In the genomic region with DNA sequence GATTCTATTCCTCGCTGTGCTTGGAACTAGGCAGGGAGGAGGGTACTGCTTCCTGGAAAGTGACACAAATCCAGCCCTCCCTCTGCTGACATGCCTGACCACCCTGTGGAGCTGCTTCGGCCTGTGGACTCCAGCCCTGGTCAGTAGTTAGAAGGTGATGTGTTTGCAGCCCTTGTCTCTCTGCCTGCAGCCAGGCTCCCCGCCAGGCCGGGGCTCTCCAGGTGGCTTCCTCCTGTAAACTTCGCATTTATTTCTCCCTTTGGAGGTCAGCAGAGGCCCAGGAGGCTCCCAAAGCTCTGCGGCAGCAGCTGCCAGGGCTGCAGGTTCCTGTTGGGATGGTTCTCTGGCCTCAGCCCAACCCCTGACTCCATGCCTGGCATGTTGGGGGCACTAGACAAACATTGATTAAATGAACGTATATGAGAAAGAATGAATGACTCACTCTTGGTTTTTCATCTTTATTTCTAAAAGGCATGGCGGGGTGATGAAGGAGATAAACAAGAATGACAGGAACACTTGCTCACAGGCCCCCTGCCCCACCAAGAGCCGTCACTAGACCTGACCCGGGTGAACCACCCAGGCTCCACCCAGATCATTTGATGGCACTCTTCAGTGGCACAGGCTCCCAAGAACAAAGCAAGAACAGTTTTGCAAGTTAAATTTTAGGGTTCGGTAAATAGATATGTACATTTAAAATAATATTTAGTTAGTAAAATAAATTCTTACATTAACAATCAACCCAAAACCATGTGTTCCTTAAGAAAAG, we compare ENCODE assay signal across 15 cellular contexts. TPM values are rescaled to one million over a fixed set of nuclear protein-coding genes. Genes with fewer than 3 reads are reported as not detected.
"Had no signal": no experiment of that assay in that cellular context is flagged by ENCODE, and none has a peak within 500 bp of the region (broad histone marks: within the 10 kb centered on the region; RNA-seq: fewer than 3 reads in every experiment).

No MANE protein-coding gene starts in this region.

- H3K36me3 ChIP-seq: right lobe of liver, suprapubic skin had no signal

- H3K9me3 ChIP-seq: psoas muscle, right lobe of liver, suprapubic skin had no signal

- DNase-seq: activated CD4-positive, alpha-beta T cell treated with anti-CD3 and anti-CD28 coated beads, Interleukin-2, amount 50 U/mL, for 4 hours; activated effector memory CD4-positive, alpha-beta T cell treated with Interleukin-2 at 50 U/mL for 16 hours; activated naive CD4-positive, alpha-beta T cell treated with anti-CD3 and anti-CD28 coated beads, Interleukin-2, amount 50 U/mL, for 16 hours; dorsolateral prefrontal cortex; mesendoderm; psoas muscle; right lobe of liver; stimulated activated CD4-positive, alpha-beta T cell treated with anti-CD3 and anti-CD28 coated beads, Interleukin-4, amount 100 ng/mL, for 4 hours; stimulated activated CD8-positive, alpha-beta memory T cell treated with anti-CD3 and anti-CD28 coated beads, Interleukin-4, amount 100 ng/mL, for 48 hours; stimulated activated naive CD4-positive, alpha-beta T cell treated with Interleukin-2 at 50 U/mL for 16 hours; T-cell; T-helper 9 cell had no signal

- ATAC-seq: activated CD4-positive, CD25-positive, alpha-beta regulatory T cell treated with anti-CD3 and anti-CD28 coated beads, Interleukin-2, amount 50 U/mL, for 24 hours; psoas muscle; right lobe of liver; T-cell had no signal

- H3K4me1 ChIP-seq: psoas muscle had no signal

- H3K27ac ChIP-seq: dorsolateral prefrontal cortex, psoas muscle, right lobe of liver, suprapubic skin had no signal

- H3K4me3 ChIP-seq: dorsolateral prefrontal cortex, psoas muscle, right lobe of liver, smooth muscle cell, suprapubic skin had no signal

RNA-seq across cellular contexts. Expression of a gene that starts 8.4 kb away (rescaled TPM):
- total RNA-seq: right lobe of liver had no signal
